ENCODE assay signal across 10 cellular contexts in genomic region chr19:29966594-29967249, GRCh38. TPM values are rescaled to one million over a fixed set of nuclear protein-coding genes. Genes with fewer than 3 reads are reported as not detected.
DNase-seq lines count a peak whose midpoint lies in the region; TF ChIP-seq lines count a peak whose summit lies in the region.
"Had no signal": no experiment of that assay in that cellular context is flagged by ENCODE, and none has a peak within 500 bp of the region (broad histone marks: within the 10 kb centered on the region; RNA-seq: fewer than 3 reads in every experiment).

No MANE protein-coding gene starts in this region.

- peak overlapping the region; percentile 10 for H3K27ac ChIP-seq in A673 (ENCODE audit: low read depth, low read length, poor library complexity, severe bottlenecking)
- H3K27ac ChIP-seq: lower lobe of right lung had no signal

- peak; percentile 44 for DNase-seq in A673 (ENCODE audit: low spot score)
- DNase-seq in GM12865 (ENCODE audit: low read depth), result peak; percentile 48
- DNase-seq in NOMO-1 (lab: John Stamatoyannopoulos, UW; ENCODE audit: unreplicated experiment in 2 of 2), result peak; percentile 22 to 35
- DNase-seq in fibroblast of mammary gland (ENCODE audit: low read depth), result peak; percentile 43
- DNase-seq in HEK293T (ENCODE audit: extremely low spot score), result no peak
- DNase-seq in ecto neural progenitor cell (ENCODE audit: low spot score), result no peak
- no peak for DNase-seq in activated CD8-positive, alpha-beta memory T cell treated with anti-CD3 and anti-CD28 coated beads, Interleukin-2, amount 50 U/mL, for 48 hours
- DNase-seq in nephron progenitor cell, result no peak
- DNase-seq: activated CD8-positive, alpha-beta T cell treated with anti-CD3 and anti-CD28 coated beads, Interleukin-2, amount 10 ng/mL, durations not matched to agents 7 days and 5 days; lower lobe of right lung had no signal

- peaks cover 13% of the 10 kb centered on the region for H3K36me3 Mint-ChIP-seq in nephron progenitor cell (ENCODE audit: low read depth)

- TF ChIP-seq CTCF in A673 (conservative IDR thresholded peaks at IDR 0.05; ENCODE audit: low read depth, low read length), result peak; percentile 57; the same call in 1 of the 2 replicates
- TF ChIP-seq CTCF in GM12865 (IDR thresholded peaks at IDR 0.05; ENCODE audit: insufficient read depth, low read depth, low read length, missing control alignments), result peak; percentile 15
- TF ChIP-seq CTCF in fibroblast of mammary gland (conservative IDR thresholded peaks at IDR 0.05; ENCODE audit: control insufficient read depth, insufficient read depth, low read depth, low read length), result peak; percentile 31
- no peak for TF ChIP-seq CTCF in nephron progenitor cell (IDR thresholded peaks at IDR 0.05)

- peaks cover 65% of the 10 kb centered on the region for H3K4me1 Mint-ChIP-seq in nephron progenitor cell

- no peaks in the 10 kb centered on the region for H3K27me3 ChIP-seq in A673 (replicated peaks; ENCODE audit: insufficient read depth, low read depth, low read length, poor library complexity)

- no peaks in the 10 kb centered on the region for H3K27me3 Mint-ChIP-seq in nephron progenitor cell (ENCODE audit: low read depth, poor library complexity)

- no peak overlapping the region for H3K27ac Mint-ChIP-seq in nephron progenitor cell
- H3K27ac Mint-ChIP-seq: activated CD8-positive, alpha-beta T cell treated with anti-CD3 and anti-CD28 coated beads, Interleukin-2, amount 10 ng/mL, durations not matched to agents 7 days and 5 days had no signal

- H3K4me1 ChIP-seq in A673 (ENCODE audit: insufficient read depth, low read length, poor library complexity, severe bottlenecking), result peaks cover 78% of the 10 kb centered on the region

- intact Hi-C loops in A673 (cut with micrococcal nuclease; ENCODE audit: unreplicated experiment), result no loop called here

- H3K4me3 ChIP-seq in A673 (ENCODE audit: low read depth, low read length, poor library complexity, severe bottlenecking), result no peak overlapping the region
- no peak overlapping the region for H3K4me3 ChIP-seq in GM12865 (ENCODE audit: low read depth, low read length)
- H3K4me3 ChIP-seq in fibroblast of mammary gland (ENCODE audit: control insufficient read depth, low read depth, low read length), result no peak overlapping the region
- H3K4me3 ChIP-seq: lower lobe of right lung had no signal

- H3K9me3 ChIP-seq in A673 (ENCODE audit: low read depth, low read length, poor library complexity, severe bottlenecking), result no peaks in the 10 kb centered on the region
- H3K9me3 ChIP-seq: lower lobe of right lung had no signal

- CTCF ChIA-PET in A673 (lab: Charles Lee), result no interaction called here
- CTCF ChIA-PET in HEK293T (lab: Yijun Ruan, JAX), result interaction anchor here (0.6 to 1.9 kb wide), 6 partner anchors 17 to 96 kb away, joined by 3 to 4 read pairs (median 3); no protein-coding TSS in a partner anchor

- POLR2A ChIA-PET in A673 (lab: Charles Lee; ENCODE audit: low non-redundant PET), result interaction anchor here (0.6 kb wide), 1 partner anchor 84 kb away, joined by 3 read pairs; no protein-coding TSS in a partner anchor
- POLR2A ChIA-PET in HEK293T (lab: Yijun Ruan, JAX), result interaction anchor here (1.1 kb wide), 1 partner anchor 25 kb away, joined by 4 read pairs; the partner anchor contains the start of gene URI1

- no peaks in the 10 kb centered on the region for H3K36me3 ChIP-seq in A673 (ENCODE audit: insufficient read depth, low read length, poor library complexity, severe bottlenecking)
- H3K36me3 ChIP-seq: lower lobe of right lung had no signal

- H3K9me3 Mint-ChIP-seq in nephron progenitor cell, result no peaks in the 10 kb centered on the region

- no peak overlapping the region for H3K4me3 Mint-ChIP-seq in nephron progenitor cell
- H3K4me3 Mint-ChIP-seq: activated CD8-positive, alpha-beta T cell treated with anti-CD3 and anti-CD28 coated beads, Interleukin-2, amount 10 ng/mL, durations not matched to agents 7 days and 5 days had no signal

- no TSS peak for BruUV-seq in A673 (replicated peaks; lab: Mats Ljungman, UMichigan)

TF ChIP-seq in HEK293T, 16 proteins besides CTCF, POLR2A, EP300 and RAD21:
- TF ChIP-seq HDGF (IDR thresholded peaks at IDR 0.05; ENCODE audit: borderline replicate concordance), result no peak
- no peak for TF ChIP-seq PKNOX1 (IDR thresholded peaks at IDR 0.05)
- TF ChIP-seq FOXM1 (IDR thresholded peaks at IDR 0.05; ENCODE audit: borderline replicate concordance), result no peak
- TF ChIP-seq LEF1 (IDR thresholded peaks at IDR 0.05; ENCODE audit: borderline replicate concordance), result no peak
- no peak for TF ChIP-seq BHLHE40 (IDR thresholded peaks at IDR 0.05; ENCODE audit: borderline replicate concordance)
- TF ChIP-seq ZNF384 (IDR thresholded peaks at IDR 0.05), result no peak
- TF ChIP-seq FOXK2 (IDR thresholded peaks at IDR 0.05), result no peak
- no peak for TF ChIP-seq SUZ12 (IDR thresholded peaks at IDR 0.05)
- no peak for TF ChIP-seq FOXA1 (IDR thresholded peaks at IDR 0.05)

RNA-seq across cellular contexts. Expression of gene URI1, which starts 24.7 kb away (rescaled TPM):
- 88.6 and 93.0 TPM in 2 replicates for total RNA-seq in A673 (2021)

Comparison
In these comparisons a context has a peak if more than half of its experiments do, and no peak if none do; other contexts are left out.
1. DNase-seq: peak in A673 (single experiment), GM12865 (single experiment), NOMO-1 (2 of 2) and fibroblast of mammary gland (single experiment); none in HEK293T (single experiment), ecto neural progenitor cell (single experiment), activated CD8-positive, alpha-beta memory T cell treated with anti-CD3 and anti-CD28 coated beads, Interleukin-2, amount 50 U/mL, for 48 hours (single experiment) and nephron progenitor cell (single experiment).